9 cellular contexts compared by ENCODE assay signal in the genomic region with DNA sequence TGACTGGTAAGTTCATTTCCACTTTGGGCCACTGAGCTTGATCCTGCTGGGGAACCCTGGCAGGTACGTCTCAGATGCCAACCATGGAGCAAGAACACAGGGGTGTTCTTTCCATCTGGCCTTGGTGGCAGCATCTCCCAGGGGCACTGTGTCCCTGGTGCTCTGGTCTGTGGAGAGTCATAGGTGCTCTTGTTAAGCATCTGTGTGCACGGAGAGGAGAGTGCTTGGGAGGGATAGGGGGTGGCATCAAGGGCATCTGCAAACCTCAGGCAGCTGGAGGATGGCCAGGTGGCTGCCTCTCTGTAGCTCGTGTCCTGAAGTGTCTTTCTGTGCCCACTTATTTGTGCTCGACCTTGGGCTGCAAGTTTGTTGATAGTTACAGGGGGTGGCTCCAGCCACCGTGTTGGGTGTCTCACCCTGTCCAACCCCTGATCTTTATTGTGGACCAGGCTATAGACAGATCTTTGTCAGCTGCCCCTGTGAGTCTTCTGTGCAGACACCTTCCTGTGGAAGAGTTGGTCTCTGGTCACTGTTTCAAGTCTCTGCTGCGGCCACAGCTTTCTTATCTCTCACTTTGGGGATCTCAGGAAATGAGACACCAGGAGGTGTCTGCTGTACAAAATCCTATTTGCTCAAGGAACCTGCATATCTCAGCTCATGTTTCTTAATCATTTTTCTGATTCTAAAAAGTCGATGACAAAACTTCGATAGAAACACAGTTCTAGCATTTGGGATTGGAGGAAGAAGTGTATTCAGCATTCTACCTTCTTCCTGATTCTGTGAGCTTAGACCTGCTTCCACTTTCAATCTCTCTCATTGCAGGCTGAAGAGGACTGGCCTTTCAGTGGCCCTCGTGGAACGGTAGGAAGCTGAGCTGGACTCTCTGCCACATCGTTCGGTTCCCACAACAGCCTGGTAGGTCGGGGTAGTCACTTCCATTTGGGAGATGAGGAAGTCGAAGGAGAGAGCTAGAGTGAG.
A peak's percentile ranks its signal among the peaks of the same experiment; 100 is the strongest.
DNase-seq lines count a peak whose midpoint lies in the region; ATAC-seq and TF ChIP-seq lines count a peak whose summit lies in the region.
"Had no signal": no experiment of that assay in that cellular context is flagged by ENCODE, and none has a peak within 500 bp of the region (broad histone marks: within the 10 kb centered on the region; RNA-seq: fewer than 3 reads in every experiment).

No MANE protein-coding gene starts in this region.

- DNase-seq in D341Med (ENCODE audit: low spot score): peak; percentile 15
- DNase-seq in KBM-7: peak; percentile 23
- peak; percentile 29 for DNase-seq in globus pallidus (ENCODE audit: low spot score)
- no peak for DNase-seq in stimulated activated naive CD4-positive, alpha-beta T cell treated with Interleukin-2 at 50 U/mL for 16 hours (lab: John Stamatoyannopoulos, UW)
- DNase-seq: IMR-90 had no signal

- in situ Hi-C loops in KBM-7 (cut with MboI; ENCODE audit: low pct_unique_long_range_greater_than_20kb, low sequenced_read_pairs): no loop called here

- ATAC-seq in GM19023 (IDR thresholded peaks at IDR 0.05; ENCODE audit: unreplicated experiment): peak; percentile 21
- no peak for ATAC-seq in GM21515 (IDR thresholded peaks at IDR 0.05; ENCODE audit: unreplicated experiment)
- no peak for ATAC-seq in SK-N-SH treated with all-trans-retinoic acid at 6 μM for 48 hours
- ATAC-seq in HG02981 (IDR thresholded peaks at IDR 0.05; ENCODE audit: unreplicated experiment): no peak

TF ChIP-seq in SK-N-SH treated with all-trans-retinoic acid at 6 μM for 48 hours, 23 proteins besides CTCF, POLR2A, EP300 and RAD21:
- no peak for TF ChIP-seq ZC3H10 (CRISPR knock-in tag; IDR thresholded peaks at IDR 0.05)
- TF ChIP-seq TOX (CRISPR knock-in tag; IDR thresholded peaks at IDR 0.05; ENCODE audit: borderline replicate concordance): no peak
- no peak for TF ChIP-seq SNAI2 (CRISPR knock-in tag; IDR thresholded peaks at IDR 0.05)
- TF ChIP-seq BACH2 (CRISPR knock-in tag; IDR thresholded peaks at IDR 0.05; ENCODE audit: borderline replicate concordance): no peak
- no peak for TF ChIP-seq ISL1 (CRISPR knock-in tag; IDR thresholded peaks at IDR 0.05)
- TF ChIP-seq, protein P1, sequence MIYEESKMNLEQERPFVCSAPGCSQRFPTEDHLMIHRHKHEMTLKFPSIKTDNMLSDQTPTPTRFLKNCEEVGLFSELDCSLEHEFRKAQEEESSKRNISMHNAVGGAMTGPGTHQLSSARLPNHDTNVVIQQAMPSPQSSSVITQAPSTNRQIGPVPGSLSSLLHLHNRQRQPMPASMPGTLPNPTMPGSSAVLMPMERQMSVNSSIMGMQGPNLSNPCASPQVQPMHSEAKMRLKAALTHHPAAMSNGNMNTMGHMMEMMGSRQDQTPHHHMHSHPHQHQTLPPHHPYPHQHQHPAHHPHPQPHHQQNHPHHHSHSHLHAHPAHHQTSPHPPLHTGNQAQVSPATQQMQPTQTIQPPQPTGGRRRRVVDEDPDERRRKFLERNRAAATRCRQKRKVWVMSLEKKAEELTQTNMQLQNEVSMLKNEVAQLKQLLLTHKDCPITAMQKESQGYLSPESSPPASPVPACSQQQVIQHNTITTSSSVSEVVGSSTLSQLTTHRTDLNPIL (CRISPR knock-in tag; IDR thresholded peaks at IDR 0.05; ENCODE audit: low read depth): no peak
- TF ChIP-seq CSDC2 (CRISPR knock-in tag; IDR thresholded peaks at IDR 0.05): no peak
- TF ChIP-seq TCF4 (CRISPR knock-in tag; IDR thresholded peaks at IDR 0.05; ENCODE audit: borderline replicate concordance): no peak
- TF ChIP-seq, protein P2, sequence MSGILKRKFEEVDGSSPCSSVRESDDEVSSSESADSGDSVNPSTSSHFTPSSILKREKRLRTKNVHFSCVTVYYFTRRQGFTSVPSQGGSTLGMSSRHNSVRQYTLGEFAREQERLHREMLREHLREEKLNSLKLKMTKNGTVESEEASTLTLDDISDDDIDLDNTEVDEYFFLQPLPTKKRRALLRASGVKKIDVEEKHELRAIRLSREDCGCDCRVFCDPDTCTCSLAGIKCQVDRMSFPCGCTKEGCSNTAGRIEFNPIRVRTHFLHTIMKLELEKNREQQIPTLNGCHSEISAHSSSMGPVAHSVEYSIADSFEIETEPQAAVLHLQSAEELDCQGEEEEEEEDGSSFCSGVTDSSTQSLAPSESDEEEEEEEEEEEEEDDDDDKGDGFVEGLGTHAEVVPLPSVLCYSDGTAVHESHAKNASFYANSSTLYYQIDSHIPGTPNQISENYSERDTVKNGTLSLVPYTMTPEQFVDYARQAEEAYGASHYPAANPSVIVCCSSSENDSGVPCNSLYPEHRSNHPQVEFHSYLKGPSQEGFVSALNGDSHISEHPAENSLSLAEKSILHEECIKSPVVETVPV (CRISPR knock-in tag; IDR thresholded peaks at IDR 0.05): no peak
- TF ChIP-seq GLIS3 (CRISPR knock-in tag; IDR thresholded peaks at IDR 0.05): no peak
- TF ChIP-seq RARB (CRISPR knock-in tag; IDR thresholded peaks at IDR 0.05): no peak
- TF ChIP-seq ESRRG (CRISPR knock-in tag; IDR thresholded peaks at IDR 0.05): no peak
TF ChIP-seq in SK-N-SH treated with all-trans-retinoic acid at 6 μM for 48 hours: peak in this region for 0.
